8 cellular contexts compared by ENCODE assay signal in genomic region chr10:73772280-73773151, GRCh38. TPM values are rescaled to one million over a fixed set of nuclear protein-coding genes. Genes with fewer than 3 reads are reported as not detected.
A peak's percentile ranks its signal among the peaks of the same experiment; 100 is the strongest.
DNase-seq lines count a peak whose midpoint lies in the region; ATAC-seq and TF ChIP-seq lines count a peak whose summit lies in the region.

No MANE protein-coding gene starts in this region.

- H3K36me3 ChIP-seq in ACC112 (ENCODE audit: insufficient read depth, low read length) (peaks cover 20% of the 10 kb centered on the region), right lobe of liver (peaks cover 0 to 42% (median 18%) of the 10 kb centered on the region in 4 donors)

- H3K27me3 ChIP-seq in ACC112 (ENCODE audit: insufficient read depth, low read length), result no peaks in the 10 kb centered on the region
- no peaks in the 10 kb centered on the region for H3K27me3 ChIP-seq in right lobe of liver

- peak; percentile 67 for ATAC-seq in GM18502 (IDR thresholded peaks at IDR 0.05; ENCODE audit: poor library complexity, unreplicated experiment)
- peak; percentile 56 for ATAC-seq in HG02938 (IDR thresholded peaks at IDR 0.05; ENCODE audit: unreplicated experiment)
- peak; percentile 78 to 85 (median 84) for ATAC-seq in right lobe of liver

- peak; percentile 74 for TF ChIP-seq POLR2A in right lobe of liver (IDR thresholded peaks at IDR 0.05)

- H3K4me3 ChIP-seq in ACC112 (ENCODE audit: low read depth, low read length), result peak overlapping the region; percentile 96
- H3K4me3 ChIP-seq in right lobe of liver, result peak overlapping the region; percentile 76 to 92 (median 79)

- no peaks in the 10 kb centered on the region for H3K9me3 ChIP-seq in right lobe of liver

- peak overlapping the region; percentile 81 for H2AFZ ChIP-seq in ACC112 (ENCODE audit: low read length, unreplicated experiment)

- H3K79me2 ChIP-seq in ACC112 (ENCODE audit: control insufficient read depth, insufficient read depth, low read length, unreplicated experiment), result peaks cover 43% of the 10 kb centered on the region

- H3K4me1 ChIP-seq in ACC112 (ENCODE audit: control insufficient read depth, insufficient read depth, low read length, unreplicated experiment) (peaks cover 18% of the 10 kb centered on the region), right lobe of liver (peaks cover 0 to 23% (median 8%) of the 10 kb centered on the region in 4 donors)

- DNase-seq in NCI-H2196 treated with DMSO at 0.1 percent for 48 hours (lab: John Stamatoyannopoulos, UW; ENCODE audit: unreplicated experiment), result peak; percentile 66
- DNase-seq in activated CD4-positive, alpha-beta T cell treated with anti-CD3 and anti-CD28 coated beads, Interleukin-2, amount 50 U/mL, for 24 hours (ENCODE audit: low read depth in 1 of 2, low spot score in 1 of 2), result peak; percentile 56 to 62
- peak; percentile 76 for DNase-seq in dermis blood vessel endothelial cell
- peak; percentile 90 to 93 (median 92) for DNase-seq in right lobe of liver
- DNase-seq in stimulated activated CD4-positive, alpha-beta T cell treated with anti-CD3 and anti-CD28 coated beads, Interleukin-4, amount 100 ng/mL, for 24 hours, result peak; percentile 73

- H3K27ac ChIP-seq in ACC112 (ENCODE audit: low read depth, low read length) (peak overlapping the region; percentile 93), right lobe of liver (peak overlapping the region; percentile 88 to 98 (median 88))

- intact Hi-C loops in right lobe of liver (cut with DNase I), result no loop called here

- 0% methylated on average over 6 of the region's 101 CpGs for WGBS in right lobe of liver (ENCODE audit: insufficient coverage, low coverage, low lambda C conversion rate, missing lambda C conversion rate)

- TF ChIP-seq CTCF in right lobe of liver (IDR thresholded peaks at IDR 0.05), result peak in 1 of 4 donors; percentile 17

RNA-seq across cellular contexts. Expression of gene CHCHD1, which starts 9.3 kb away (rescaled TPM):
- total RNA-seq in dermis blood vessel endothelial cell, result 18.2 and 19.4 TPM in 2 replicates
- 10 to 100 TPM; 13.0 to 25.1 (median 17.4) TPM for total RNA-seq in right lobe of liver

RNA-seq across cellular contexts. Expression of gene ZSWIM8, which starts 12.9 kb away (rescaled TPM):
- total RNA-seq in dermis blood vessel endothelial cell (66.4 and 71.8 TPM in 2 replicates), right lobe of liver (100 to 1,000 TPM in 1 of 6 experiments, 10 to 100 TPM in 5; 52.2 to 107 (median 77.5) TPM)

RNA-seq across cellular contexts. Expression of gene SEC24C, which starts 28.3 kb away (rescaled TPM):
- total RNA-seq in dermis blood vessel endothelial cell (67.6 and 93.3 TPM in 2 replicates), right lobe of liver (10 to 100 TPM; 39.4 to 43.4 (median 41.0) TPM)

RNA-seq across cellular contexts. Expression of gene NDST2, which starts 38.9 kb away (rescaled TPM):
- total RNA-seq in dermis blood vessel endothelial cell (10.9 and 13.4 TPM in 2 replicates), right lobe of liver (10 to 100 TPM in 5 of 6 experiments, 1 to 10 TPM in 1; 9.5 to 14.8 (median 12.2) TPM)

Comparison
In these comparisons a context has a peak if more than half of its experiments do, and no peak if none do; other contexts are left out.
1. Peak in every context shown above with its lines: DNase-seq, ATAC-seq, H3K4me3 ChIP-seq and H3K27ac ChIP-seq.